2 cellular contexts compared by ENCODE assay signal in genomic region chr11:120280566-120281160, GRCh38.
A peak's percentile ranks its signal among the peaks of the same experiment; 100 is the strongest.
TF ChIP-seq lines count a peak whose summit lies in the region.

No MANE protein-coding gene starts in this region.

TF ChIP-seq in HepG2, 621 proteins besides CTCF, POLR2A, EP300 and RAD21:
- TF ChIP-seq ZNF501 (CRISPR knock-in tag; IDR thresholded peaks at IDR 0.05) (no peak), ZBTB1 (CRISPR knock-in tag; IDR thresholded peaks at IDR 0.05; ENCODE audit: borderline replicate concordance) (no peak), BCL6 (CRISPR knock-in tag; IDR thresholded peaks at IDR 0.05) (0 out of 2 replicates have a peak, but pooled peaks have one; percentile 15), FOSL2 (CRISPR knock-in tag; IDR thresholded peaks at IDR 0.05) (no peak), NCOA2 (CRISPR knock-in tag; IDR thresholded peaks at IDR 0.05) (0 out of 2 replicates have a peak, but pooled peaks have one; percentile 11), RARA (CRISPR knock-in tag; IDR thresholded peaks at IDR 0.05) (peak; percentile 21; the same call in 1 of the 2 replicates), RXRB (CRISPR knock-in tag; IDR thresholded peaks at IDR 0.05; ENCODE audit: borderline replicate concordance) (peak; percentile 28; the same call in 1 of the 2 replicates), SAP130 (CRISPR knock-in tag; IDR thresholded peaks at IDR 0.05; ENCODE audit: low read depth) (peak; percentile 36), THRA (CRISPR knock-in tag; IDR thresholded peaks at IDR 0.05; ENCODE audit: borderline replicate concordance) (peak; percentile 74; the same call in 1 of the 2 replicates), ZFP41 (CRISPR knock-in tag; IDR thresholded peaks at IDR 0.05; ENCODE audit: borderline replicate concordance) (no peak), PBX2 (CRISPR knock-in tag; IDR thresholded peaks at IDR 0.05) (peak; percentile 63; the same call in 1 of the 2 replicates)
- TF ChIP-seq, protein P1, sequence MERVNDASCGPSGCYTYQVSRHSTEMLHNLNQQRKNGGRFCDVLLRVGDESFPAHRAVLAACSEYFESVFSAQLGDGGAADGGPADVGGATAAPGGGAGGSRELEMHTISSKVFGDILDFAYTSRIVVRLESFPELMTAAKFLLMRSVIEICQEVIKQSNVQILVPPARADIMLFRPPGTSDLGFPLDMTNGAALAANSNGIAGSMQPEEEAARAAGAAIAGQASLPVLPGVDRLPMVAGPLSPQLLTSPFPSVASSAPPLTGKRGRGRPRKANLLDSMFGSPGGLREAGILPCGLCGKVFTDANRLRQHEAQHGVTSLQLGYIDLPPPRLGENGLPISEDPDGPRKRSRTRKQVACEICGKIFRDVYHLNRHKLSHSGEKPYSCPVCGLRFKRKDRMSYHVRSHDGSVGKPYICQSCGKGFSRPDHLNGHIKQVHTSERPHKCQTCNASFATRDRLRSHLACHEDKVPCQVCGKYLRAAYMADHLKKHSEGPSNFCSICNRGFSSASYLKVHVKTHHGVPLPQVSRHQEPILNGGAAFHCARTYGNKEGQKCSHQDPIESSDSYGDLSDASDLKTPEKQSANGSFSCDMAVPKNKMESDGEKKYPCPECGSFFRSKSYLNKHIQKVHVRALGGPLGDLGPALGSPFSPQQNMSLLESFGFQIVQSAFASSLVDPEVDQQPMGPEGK (CRISPR knock-in tag; IDR thresholded peaks at IDR 0.05), result peak; percentile 49; the same call in 1 of the 2 replicates

TF ChIP-seq in K562, 482 proteins besides CTCF, POLR2A, EP300 and RAD21:
- TF ChIP-seq, protein P2, sequence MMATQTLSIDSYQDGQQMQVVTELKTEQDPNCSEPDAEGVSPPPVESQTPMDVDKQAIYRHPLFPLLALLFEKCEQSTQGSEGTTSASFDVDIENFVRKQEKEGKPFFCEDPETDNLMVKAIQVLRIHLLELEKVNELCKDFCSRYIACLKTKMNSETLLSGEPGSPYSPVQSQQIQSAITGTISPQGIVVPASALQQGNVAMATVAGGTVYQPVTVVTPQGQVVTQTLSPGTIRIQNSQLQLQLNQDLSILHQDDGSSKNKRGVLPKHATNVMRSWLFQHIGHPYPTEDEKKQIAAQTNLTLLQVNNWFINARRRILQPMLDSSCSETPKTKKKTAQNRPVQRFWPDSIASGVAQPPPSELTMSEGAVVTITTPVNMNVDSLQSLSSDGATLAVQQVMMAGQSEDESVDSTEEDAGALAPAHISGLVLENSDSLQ (IDR thresholded peaks at IDR 0.05), result peak; percentile 80
- TF ChIP-seq GTF2B (IDR thresholded peaks at IDR 0.05; ENCODE audit: extremely low read depth, insufficient read length), result no peak
